ENCODE assay signal across 1 cellular context in genomic region chr18:23565916-23566547, GRCh38.
A peak's percentile ranks its signal among the peaks of the same experiment; 100 is the strongest.
TF ChIP-seq lines count a peak whose summit lies in the region.

No MANE protein-coding gene starts in this region.

TF ChIP-seq in K562, 482 proteins besides CTCF, POLR2A, EP300 and RAD21:
- TF ChIP-seq ZNF512 (tag; IDR thresholded peaks at IDR 0.05) (no peak), MCM5 (IDR thresholded peaks at IDR 0.05; ENCODE audit: low read depth) (no peak), ZNF277 (CRISPR knock-in tag; IDR thresholded peaks at IDR 0.05; ENCODE audit: borderline replicate concordance) (no peak), PKNOX1 (IDR thresholded peaks at IDR 0.05) (0 out of 2 replicates have a peak, but pooled peaks have one; percentile 14), SIN3B (IDR thresholded peaks at IDR 0.05; ENCODE audit: low read depth) (no peak), SRSF7 (optimal IDR thresholded peaks at IDR 0.05; ENCODE audit: low read depth, low read length) (no peak), OTX1 (CRISPR knock-in tag; IDR thresholded peaks at IDR 0.05) (no peak), ATF3 (IDR thresholded peaks at IDR 0.05) (peak; percentile 41; the same call in 1 of the 2 replicates), ATF3 (CRISPR knock-in tag; conservative IDR thresholded peaks at IDR 0.05) (no peak), ZNF445 (CRISPR knock-in tag; IDR thresholded peaks at IDR 0.05; ENCODE audit: low read depth) (no peak)
